In the genomic region with DNA sequence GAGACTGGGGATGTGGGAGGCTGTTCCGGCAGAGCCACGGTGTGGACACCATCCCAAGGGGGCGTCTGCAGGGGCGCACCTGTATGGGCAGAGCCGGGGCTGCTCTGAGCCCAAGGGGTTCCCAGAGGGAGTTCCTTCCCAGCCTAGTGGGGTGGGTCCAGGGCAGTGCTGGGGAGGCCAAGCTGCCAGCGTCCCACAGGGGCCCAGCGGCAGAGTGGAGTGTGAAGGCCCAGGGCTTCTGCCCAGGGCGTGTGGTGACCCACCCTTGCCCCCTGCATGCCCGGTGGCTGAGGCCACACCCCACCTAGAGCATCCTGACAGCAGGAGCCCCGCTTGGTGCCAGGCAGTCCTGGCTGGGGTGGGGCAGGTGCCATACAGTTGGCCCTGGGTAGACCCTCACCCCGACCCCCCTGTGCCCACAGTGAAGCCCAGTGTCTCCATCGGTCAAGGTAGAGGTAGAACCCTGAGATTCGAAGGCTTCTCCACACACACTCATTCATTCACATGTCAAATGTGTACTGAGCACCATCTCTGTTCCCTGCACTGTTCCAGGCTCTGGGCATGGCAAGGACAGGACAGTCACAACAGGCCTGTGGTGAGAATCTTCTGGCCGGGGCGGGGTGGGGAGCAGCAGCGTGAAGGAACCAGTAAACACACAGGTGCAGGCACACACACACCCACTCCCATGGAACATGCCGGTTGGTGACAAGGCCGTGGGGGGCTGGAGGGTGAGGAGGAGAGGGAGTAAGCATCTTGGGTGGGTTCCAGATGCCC, we compare ENCODE assay signal across 29 cellular contexts. TPM values are rescaled to one million over a fixed set of nuclear protein-coding genes. Genes with fewer than 3 reads are reported as not detected.
"Had no signal": no experiment of that assay in that cellular context is flagged by ENCODE, and none has a peak within 500 bp of the region (broad histone marks: within the 10 kb centered on the region; RNA-seq: fewer than 3 reads in every experiment).

No MANE protein-coding gene starts in this region.

- H3K4me3 Mint-ChIP-seq: activated CD4-positive, alpha-beta memory T cell treated with anti-CD3 and anti-CD28 coated beads, Interleukin-2, amount 10 ng/mL, durations not matched to agents 7 days and 5 days; activated CD4-positive, alpha-beta T cell treated with anti-CD3 and anti-CD28 coated beads for 36 hours; activated naive CD4-positive, alpha-beta T cell treated with anti-CD3 and anti-CD28 coated beads, Interleukin-2, amount 50 U/mL, for 24 hours; activated naive CD8-positive, alpha-beta T cell treated with anti-CD3 and anti-CD28 coated beads, Interleukin-2, amount 10 ng/mL, durations not matched to agents 7 days and 5 days; activated T-cell treated with anti-CD3 and anti-CD28 coated beads, Interleukin-2, amount 50 U/mL, for 4 hours; central memory CD8-positive, alpha-beta T cell; T-cell; T-helper 2 cell treated with Interferon-gamma antibody and Interleukin-4, amounts not matched to agents 5 μg/mL and 100 μg/mL, for 36 hours; WTC11 had no signal

- H3K36me3 ChIP-seq: ascending aorta, cardiac muscle cell had no signal

- H3K9ac ChIP-seq: KMS-11 had no signal

- H3K27ac ChIP-seq: ascending aorta, cardiac muscle cell, KMS-11, SJSA1 had no signal

- H3K4me2 ChIP-seq: KMS-11 had no signal

- H3K9me3 ChIP-seq: ascending aorta, SJSA1 had no signal

- H3K4me1 Mint-ChIP-seq: activated naive CD4-positive, alpha-beta T cell treated with anti-CD3 and anti-CD28 coated beads, Interleukin-2, amount 50 U/mL, for 24 hours; central memory CD8-positive, alpha-beta T cell; WTC11 had no signal

- H3K4me3 ChIP-seq: ascending aorta, cardiac muscle cell, SJSA1 had no signal

- H3K27me3 Mint-ChIP-seq: activated CD4-positive, alpha-beta memory T cell treated with anti-CD3 and anti-CD28 coated beads, Interleukin-2, amount 10 ng/mL, durations not matched to agents 7 days and 5 days; activated CD4-positive, alpha-beta T cell treated with anti-CD3 and anti-CD28 coated beads for 36 hours; activated naive CD4-positive, alpha-beta T cell treated with anti-CD3 and anti-CD28 coated beads, Interleukin-2, amount 50 U/mL, for 24 hours; activated naive CD8-positive, alpha-beta T cell treated with anti-CD3 and anti-CD28 coated beads, Interleukin-2, amount 10 ng/mL, durations not matched to agents 7 days and 5 days; central memory CD8-positive, alpha-beta T cell had no signal

- H3K27ac Mint-ChIP-seq: activated CD4-positive, alpha-beta memory T cell treated with anti-CD3 and anti-CD28 coated beads, Interleukin-2, amount 10 ng/mL, durations not matched to agents 7 days and 5 days; activated CD4-positive, alpha-beta T cell treated with anti-CD3 and anti-CD28 coated beads for 36 hours; activated naive CD4-positive, alpha-beta T cell treated with anti-CD3 and anti-CD28 coated beads, Interleukin-2, amount 50 U/mL, for 24 hours; activated naive CD8-positive, alpha-beta T cell treated with anti-CD3 and anti-CD28 coated beads, Interleukin-2, amount 10 ng/mL, durations not matched to agents 7 days and 5 days; T-cell; T-helper 2 cell treated with Interferon-gamma antibody and Interleukin-4, amounts not matched to agents 5 μg/mL and 100 μg/mL, for 36 hours; WTC11 had no signal

- H3K27me3 ChIP-seq: ascending aorta, cardiac muscle cell, SJSA1 had no signal

- H3K4me1 ChIP-seq: SJSA1 had no signal

- ATAC-seq: activated CD4-positive, alpha-beta T cell treated with anti-CD3 and anti-CD28 coated beads for 36 hours; activated CD4-positive, CD25-positive, alpha-beta regulatory T cell treated with anti-CD3 and anti-CD28 coated beads, Interleukin-2, amount 50 U/mL, for 24 hours; activated T-cell treated with anti-CD3 and anti-CD28 coated beads, Interleukin-2, amount 50 U/mL, for 4 hours; Panc1; SK-N-SH treated with all-trans-retinoic acid at 6 μM for 48 hours; T-cell; WTC11 had no signal

- H3K9me3 Mint-ChIP-seq: activated CD4-positive, alpha-beta memory T cell treated with anti-CD3 and anti-CD28 coated beads, Interleukin-2, amount 10 ng/mL, durations not matched to agents 7 days and 5 days; activated naive CD4-positive, alpha-beta T cell treated with anti-CD3 and anti-CD28 coated beads, Interleukin-2, amount 50 U/mL, for 24 hours; activated naive CD8-positive, alpha-beta T cell treated with anti-CD3 and anti-CD28 coated beads, Interleukin-2, amount 10 ng/mL, durations not matched to agents 7 days and 5 days; activated T-cell treated with anti-CD3 and anti-CD28 coated beads, Interleukin-2, amount 50 U/mL, for 4 hours; central memory CD8-positive, alpha-beta T cell; T-cell; T-helper 2 cell treated with Interferon-gamma antibody and Interleukin-4, amounts not matched to agents 5 μg/mL and 100 μg/mL, for 36 hours; WTC11 had no signal

- H3K36me3 Mint-ChIP-seq: activated naive CD4-positive, alpha-beta T cell treated with anti-CD3 and anti-CD28 coated beads, Interleukin-2, amount 50 U/mL, for 24 hours; activated naive CD8-positive, alpha-beta T cell treated with anti-CD3 and anti-CD28 coated beads, Interleukin-2, amount 10 ng/mL, durations not matched to agents 7 days and 5 days; T-cell; WTC11 had no signal

- DNase-seq: activated CD4-positive, alpha-beta memory T cell treated with anti-CD3 and anti-CD28 coated beads, Interleukin-2, amount 10 ng/mL, durations not matched to agents 7 days and 5 days; activated CD4-positive, alpha-beta T cell treated with anti-CD3 and anti-CD28 coated beads for 36 hours; activated effector memory CD4-positive, alpha-beta T cell treated with anti-CD3 and anti-CD28 coated beads, Interleukin-2, amount 50 U/mL, for 16 hours; activated naive CD4-positive, alpha-beta T cell; activated naive CD8-positive, alpha-beta T cell treated with anti-CD3 and anti-CD28 coated beads, Interleukin-2, amount 10 ng/mL, durations not matched to agents 7 days and 5 days; activated T-cell treated with anti-CD3 and anti-CD28 coated beads, Interleukin-2, amount 50 U/mL, for 4 hours; amygdala; MM.1S; MV-4-11; NCI-H1092; NCI-H1436 treated with DMSO at 0.1 percent for 48 hours; NCI-H1694 treated with DMSO at 0.1 percent for 48 hours; NCI-H2029; NCI-H345; NCI-H524 treated with DMSO at 0.1 percent for 48 hours; SHP77 treated with DMSO at 0.1 percent for 48 hours; T-cell had no signal

RNA-seq across cellular contexts. Expression of a gene that starts 42.5 kb away (rescaled TPM):
- total RNA-seq: RPMI7951 had no signal
